ENCODE assay signal across 29 cellular contexts in the genomic region with DNA sequence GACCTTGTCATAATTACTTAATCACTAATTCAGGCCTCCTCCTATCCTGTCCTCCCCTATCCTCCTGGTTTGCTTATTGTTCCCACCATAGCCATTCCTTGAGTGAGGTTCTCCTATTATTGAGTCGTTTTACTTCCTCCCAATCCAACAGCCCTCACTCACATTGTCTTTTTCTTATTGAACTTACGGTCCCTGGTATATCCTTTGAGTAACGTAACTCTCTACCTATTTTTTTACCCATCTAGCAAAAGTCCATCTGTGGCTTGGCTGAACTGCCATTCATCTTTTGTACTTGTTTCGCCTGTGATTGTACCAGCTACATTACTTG. TPM values are rescaled to one million over a fixed set of nuclear protein-coding genes. Genes with fewer than 3 reads are reported as not detected.
DNase-seq lines count a peak whose midpoint lies in the region; ATAC-seq and TF ChIP-seq lines count a peak whose summit lies in the region.
"Had no signal": no experiment of that assay in that cellular context is flagged by ENCODE, and none has a peak within 500 bp of the region (broad histone marks: within the 10 kb centered on the region; RNA-seq: fewer than 3 reads in every experiment).

No MANE protein-coding gene starts in this region.

- peaks cover 7% of the 10 kb centered on the region for H3K36me3 Mint-ChIP-seq in natural killer cell treated with Interleukin-12 subunit alpha and Interleukin-12 subunit beta and Interleukin-15 and Interleukin-18, amount 100 ng/mL, for 72 hours
- peaks cover 8% of the 10 kb centered on the region for H3K36me3 Mint-ChIP-seq in natural killer cell
- H3K36me3 Mint-ChIP-seq in stimulated activated memory B cell treated with anti-CD40 and anti-IgM and Interleukin-4, amounts not matched to agents 10 μg/mL and 1 μg/mL and 100 μg/mL, for 72 hours, result peaks cover 55% of the 10 kb centered on the region

- no peaks in the 10 kb centered on the region for H3K27me3 ChIP-seq in ectodermal cell (ENCODE audit: control insufficient read depth, insufficient read depth, low read length, poor library complexity, severe bottlenecking)
- H3K27me3 ChIP-seq: transverse colon had no signal

- TF ChIP-seq CTCF in natural killer cell (IDR thresholded peaks at IDR 0.05) (no peak), NB4 (IDR thresholded peaks at IDR 0.05; ENCODE audit: low read depth, low read length) (no peak)

- H3K9me3 Mint-ChIP-seq in natural killer cell treated with Interleukin-12 subunit alpha and Interleukin-12 subunit beta and Interleukin-15 and Interleukin-18, amount 100 ng/mL, for 72 hours, result no peaks in the 10 kb centered on the region
- no peaks in the 10 kb centered on the region for H3K9me3 Mint-ChIP-seq in natural killer cell
- peaks cover 8% of the 10 kb centered on the region for H3K9me3 Mint-ChIP-seq in stimulated activated memory B cell treated with anti-CD40 and anti-IgM and Interleukin-4, amounts not matched to agents 10 μg/mL and 1 μg/mL and 100 μg/mL, for 72 hours
- H3K9me3 Mint-ChIP-seq: activated T-cell treated with anti-CD3 and anti-CD28 coated beads, Interleukin-2, amount 50 U/mL, for 4 hours; CD8-positive, alpha-beta memory T cell had no signal

- peaks cover 6% of the 10 kb centered on the region for H3K36me3 ChIP-seq in ectodermal cell (ENCODE audit: control insufficient read depth, insufficient read depth, low read length)

- intact Hi-C loops in natural killer cell (cut with micrococcal nuclease), result no loop called here
- intact Hi-C loops in left cardiac atrium (cut with DNase I), result no loop called here

- no peak for ATAC-seq in natural killer cell treated with Interleukin-12 subunit alpha and Interleukin-12 subunit beta and Interleukin-15 and Interleukin-18, amount 100 ng/mL, for 72 hours
- ATAC-seq in natural killer cell, result no peak
- ATAC-seq in stimulated activated memory B cell treated with anti-CD40 and anti-IgM and Interleukin-4, amounts not matched to agents 10 μg/mL and 1 μg/mL and 100 μg/mL, for 72 hours, result no peak
- ATAC-seq in GM18517 (IDR thresholded peaks at IDR 0.05; ENCODE audit: unreplicated experiment), result no peak
- ATAC-seq in HG02623 (IDR thresholded peaks at IDR 0.05; ENCODE audit: unreplicated experiment), result no peak
- no peak for ATAC-seq in left cardiac atrium
- ATAC-seq: activated T-cell treated with anti-CD3 and anti-CD28 coated beads, Interleukin-2, amount 50 U/mL, for 4 hours; left colon; sciatic nerve had no signal

- H3K27ac Mint-ChIP-seq in natural killer cell treated with Interleukin-12 subunit alpha and Interleukin-12 subunit beta and Interleukin-15 and Interleukin-18, amount 100 ng/mL, for 72 hours, result peak overlapping the region; percentile 1 to 11
- H3K27ac Mint-ChIP-seq in natural killer cell, result peak overlapping the region in 1 of 2 donors; percentile 6
- H3K27ac Mint-ChIP-seq in stimulated activated memory B cell treated with anti-CD40 and anti-IgM and Interleukin-4, amounts not matched to agents 10 μg/mL and 1 μg/mL and 100 μg/mL, for 72 hours, result peak overlapping the region; percentile 8
- H3K27ac Mint-ChIP-seq: B cell had no signal

- H3K4me3 Mint-ChIP-seq in natural killer cell treated with Interleukin-12 subunit alpha and Interleukin-12 subunit beta and Interleukin-15 and Interleukin-18, amount 100 ng/mL, for 72 hours, result no peak overlapping the region
- no peak overlapping the region for H3K4me3 Mint-ChIP-seq in natural killer cell
- H3K4me3 Mint-ChIP-seq in stimulated activated memory B cell treated with anti-CD40 and anti-IgM and Interleukin-4, amounts not matched to agents 10 μg/mL and 1 μg/mL and 100 μg/mL, for 72 hours, result no peak overlapping the region
- H3K4me3 Mint-ChIP-seq: activated T-cell treated with anti-CD3 and anti-CD28 coated beads, Interleukin-2, amount 50 U/mL, for 4 hours; B cell; CD8-positive, alpha-beta memory T cell had no signal

- peaks cover 5 to 9% of the 10 kb centered on the region in 2 donors for H3K4me1 Mint-ChIP-seq in natural killer cell treated with Interleukin-12 subunit alpha and Interleukin-12 subunit beta and Interleukin-15 and Interleukin-18, amount 100 ng/mL, for 72 hours (ENCODE audit: low read depth in 2 of 2)
- H3K4me1 Mint-ChIP-seq in natural killer cell, result peaks cover 0 to 10% of the 10 kb centered on the region in 2 donors
- H3K4me1 Mint-ChIP-seq in stimulated activated memory B cell treated with anti-CD40 and anti-IgM and Interleukin-4, amounts not matched to agents 10 μg/mL and 1 μg/mL and 100 μg/mL, for 72 hours, result peaks cover 9% of the 10 kb centered on the region

- H3K4me3 ChIP-seq in NB4 (ENCODE audit: low read depth, low read length) (no peak overlapping the region), ectodermal cell (ENCODE audit: insufficient read depth, low read depth, low read length) (no peak overlapping the region)
- H3K4me3 ChIP-seq: transverse colon had no signal

- H3K4me1 ChIP-seq in ectodermal cell (ENCODE audit: control insufficient read depth, insufficient read depth, low read length), result no peaks in the 10 kb centered on the region
- H3K4me1 ChIP-seq: transverse colon had no signal

- H3K9me3 ChIP-seq in ectodermal cell (ENCODE audit: control insufficient read depth, low read length), result no peaks in the 10 kb centered on the region
- H3K9me3 ChIP-seq: transverse colon had no signal

- no peak for DNase-seq in natural killer cell treated with Interleukin-12 subunit alpha and Interleukin-12 subunit beta and Interleukin-15 and Interleukin-18, amount 100 ng/mL, for 72 hours (ENCODE audit: low spot score)
- no peak for DNase-seq in natural killer cell
- peak; percentile 6 for DNase-seq in NB4 (ENCODE audit: low read depth)
- DNase-seq in left cardiac atrium, result no peak
- DNase-seq: ACHN; activated CD4-positive, alpha-beta T cell treated with anti-CD3 and anti-CD28 coated beads for 48 hours; activated T-cell treated with anti-CD3 and anti-CD28 coated beads, Interleukin-2, amount 50 U/mL, for 4 hours; anterior cingulate cortex; CD8-positive, alpha-beta memory T cell; effector CD4-positive, alpha-beta T cell; erythroblast; hypothalamus; IMR-90; left colon; NCI-H1048; NCI-H1694; NCI-H446; NCI-H774; SIG-M5; SW 1271; T1000; transverse colon had no signal

- no peak for TF ChIP-seq POLR2A in NB4 (IDR thresholded peaks at IDR 0.05; ENCODE audit: extremely low read depth, insufficient read length)

- H3K27me3 Mint-ChIP-seq in natural killer cell treated with Interleukin-12 subunit alpha and Interleukin-12 subunit beta and Interleukin-15 and Interleukin-18, amount 100 ng/mL, for 72 hours, result no peaks in the 10 kb centered on the region
- no peaks in the 10 kb centered on the region for H3K27me3 Mint-ChIP-seq in natural killer cell (ENCODE audit: low read depth in 2 of 2)
- no peaks in the 10 kb centered on the region for H3K27me3 Mint-ChIP-seq in stimulated activated memory B cell treated with anti-CD40 and anti-IgM and Interleukin-4, amounts not matched to agents 10 μg/mL and 1 μg/mL and 100 μg/mL, for 72 hours
- H3K27me3 Mint-ChIP-seq: B cell; CD8-positive, alpha-beta memory T cell had no signal

- 95 to 96% methylated on average over 4 of the region's 4 CpGs for WGBS in ectodermal cell, 2 experiments

- peak overlapping the region; percentile 39 for H3K27ac ChIP-seq in ectodermal cell (ENCODE audit: insufficient read depth, low read depth, low read length, poor library complexity, severe bottlenecking)
- H3K27ac ChIP-seq: transverse colon, VCaP had no signal

RNA-seq across cellular contexts. Expression of a gene that starts 43.1 kb away (rescaled TPM):
- total RNA-seq in natural killer cell treated with Interleukin-12 subunit alpha and Interleukin-12 subunit beta and Interleukin-15 and Interleukin-18, amount 100 ng/mL, for 72 hours, result 100 to 1,000 TPM; 105 to 152 TPM
- total RNA-seq in natural killer cell, result 10 to 100 TPM; 79.5 to 89.7 (median 80.9) TPM
- 255 TPM for polyA plus RNA-seq in ectodermal cell (2013, experiment 1 of 4)
- 240 TPM for polyA plus RNA-seq in ectodermal cell (2013, experiment 2 of 4)
- polyA plus RNA-seq in ectodermal cell (2013, experiment 3 of 4), result 230 TPM
- 230 TPM for polyA plus RNA-seq in ectodermal cell (2013, experiment 4 of 4)
- 10 to 100 TPM; 72.9 to 87.2 TPM for total RNA-seq in left cardiac atrium
